In the genomic region with DNA sequence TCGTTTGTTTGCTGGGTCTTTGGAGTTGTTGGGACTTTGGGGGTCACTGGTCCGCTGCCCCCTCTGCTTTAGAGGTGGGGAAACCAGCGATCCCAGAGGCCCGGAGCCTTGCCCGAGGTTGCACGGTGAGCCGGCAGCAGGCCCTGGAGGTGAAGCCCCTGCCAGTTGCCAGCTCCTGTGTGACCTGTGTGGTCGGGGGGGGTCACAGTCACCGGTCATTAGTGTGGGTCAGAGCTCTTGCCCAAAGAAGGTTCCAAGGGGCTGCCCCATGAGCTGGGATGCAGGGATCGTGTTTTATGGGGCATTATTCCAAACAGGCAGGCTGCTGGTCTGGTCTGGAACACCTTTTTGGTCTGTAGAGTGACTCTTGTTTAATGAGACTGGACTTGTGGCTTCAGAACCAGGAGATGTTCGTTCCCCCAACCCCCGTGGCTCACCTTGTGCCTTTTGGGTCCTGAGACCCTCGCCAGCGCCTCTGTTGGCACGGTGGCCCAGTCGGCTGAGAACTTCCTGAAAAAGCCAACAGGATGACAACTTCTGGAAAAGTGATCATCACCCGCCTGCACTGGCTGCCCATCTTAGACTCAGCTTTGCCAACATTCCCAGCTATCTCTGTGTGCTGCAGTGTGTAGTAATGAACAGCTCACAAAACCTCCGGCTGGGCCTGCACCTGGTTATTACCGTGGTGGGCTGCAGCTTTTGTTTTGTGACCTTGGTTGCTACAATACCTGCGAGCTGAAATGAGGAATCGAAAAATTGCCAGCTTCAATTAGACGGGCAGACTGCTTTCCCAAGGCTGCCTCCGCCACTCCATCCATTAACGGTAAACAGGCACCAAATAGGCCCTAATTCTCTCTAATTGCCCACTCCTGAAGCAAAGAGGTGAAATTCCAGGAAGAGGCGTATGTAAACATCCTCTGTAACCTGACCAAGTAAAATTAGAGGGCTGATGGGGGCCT, we compare ENCODE assay signal across 1 cellular context.
TF ChIP-seq lines count a peak whose summit lies in the region.

No MANE protein-coding gene starts in this region.

TF ChIP-seq in K562, 482 proteins besides CTCF, POLR2A, EP300 and RAD21 (continued from another document):
- TF ChIP-seq CHD4 (IDR thresholded peaks at IDR 0.05; ENCODE audit: insufficient read depth, insufficient replicate concordance, low read depth, low read length, poor library complexity, severe bottlenecking) (no peak), CTBP1 (IDR thresholded peaks at IDR 0.05; ENCODE audit: borderline replicate concordance) (no peak)
